8 cellular contexts compared by ENCODE assay signal in genomic region chr15:74545776-74546656, GRCh38. TPM values are rescaled to one million over a fixed set of nuclear protein-coding genes. Genes with fewer than 3 reads are reported as not detected.
DNase-seq lines count a peak whose midpoint lies in the region; ATAC-seq and TF ChIP-seq lines count a peak whose summit lies in the region.

No MANE protein-coding gene starts in this region.

- H3K4me1 Mint-ChIP-seq in GM23338, result peaks cover 44% of the 10 kb centered on the region

- peaks cover 99% of the 10 kb centered on the region for H3K79me2 ChIP-seq in GM23338 (replicated peaks; ENCODE audit: insufficient read depth)

- TF ChIP-seq CTCF in GM23338 (conservative IDR thresholded peaks at IDR 0.05; ENCODE audit: low read depth in 2 of 2), result no peak
- peak; percentile 50 for TF ChIP-seq CTCF in RWPE2 (IDR thresholded peaks at IDR 0.05; ENCODE audit: poor library complexity, severe bottlenecking)

- H3K4me1 ChIP-seq in GM23338 (ENCODE audit: insufficient read depth) (peaks cover 36% of the 10 kb centered on the region), RWPE2 (ENCODE audit: insufficient read depth, poor library complexity, severe bottlenecking) (peaks cover 33% of the 10 kb centered on the region), subcutaneous abdominal adipose tissue (ENCODE audit: control insufficient read depth in 5 of 5, insufficient read depth in 5 of 5, low read length in 5 of 5) (peaks cover 8 to 58% (median 54%) of the 10 kb centered on the region in 5 donors)

- peaks cover 65% of the 10 kb centered on the region for H4K20me1 ChIP-seq in GM23338 (replicated peaks; ENCODE audit: insufficient read depth)

- H3K4me3 ChIP-seq in GM23338 (0 out of 2 replicates have a peak overlapping the region, but pooled peaks have one; percentile 14), RWPE2 (ENCODE audit: severe bottlenecking) (no peak overlapping the region), subcutaneous abdominal adipose tissue (ENCODE audit: low read depth in 1 of 5, low read length in 5 of 5) (peak overlapping the region in 3 of 5 donors; percentile 32 to 41 (median 38))

- no peak overlapping the region for H2AFZ ChIP-seq in GM23338

- peaks cover 70% of the 10 kb centered on the region for H3K36me3 Mint-ChIP-seq in GM23338 (ENCODE audit: low read depth)

- no peaks in the 10 kb centered on the region for H3K9me2 ChIP-seq in GM23338 (ENCODE audit: insufficient read depth)

- peaks cover 3% of the 10 kb centered on the region for H3K27me3 Mint-ChIP-seq in GM23338 (ENCODE audit: insufficient read depth, low read depth, poor library complexity)

- no peaks in the 10 kb centered on the region for H3K9me3 Mint-ChIP-seq in GM23338

- H3K27ac ChIP-seq in GM23338 (ENCODE audit: low read depth) (0 out of 2 replicates have a peak overlapping the region, but pooled peaks have one; percentile 52), RWPE2 (ENCODE audit: poor library complexity, severe bottlenecking) (peak overlapping the region; percentile 1), subcutaneous abdominal adipose tissue (ENCODE audit: low read depth, low read length) (no peak overlapping the region)

- H3K27me3 ChIP-seq in GM23338 (ENCODE audit: insufficient read depth) (no peaks in the 10 kb centered on the region), RWPE2 (ENCODE audit: insufficient read depth, poor library complexity, severe bottlenecking) (no peaks in the 10 kb centered on the region), subcutaneous abdominal adipose tissue (ENCODE audit: control insufficient read depth in 5 of 5, insufficient read depth in 4 of 5, low read length in 5 of 5) (no peaks in the 10 kb centered on the region)

- H3K9ac ChIP-seq in subcutaneous abdominal adipose tissue (ENCODE audit: low read length in 5 of 5), result no peak overlapping the region

- no peak overlapping the region for H3K27ac Mint-ChIP-seq in GM23338

- H3K36me3 ChIP-seq in GM23338 (ENCODE audit: insufficient read depth), result peaks cover 58% of the 10 kb centered on the region
- peaks cover 53% of the 10 kb centered on the region for H3K36me3 ChIP-seq in RWPE2 (ENCODE audit: low read depth)
- H3K36me3 ChIP-seq in subcutaneous abdominal adipose tissue (ENCODE audit: control insufficient read depth in 5 of 5, insufficient read depth in 5 of 5, low read length in 5 of 5), result peaks cover 0 to 8% (median 2%) of the 10 kb centered on the region in 5 donors

- DNase-seq in DMS79 treated with DMSO at 0.1 percent for 48 hours (lab: John Stamatoyannopoulos, UW), result peak; percentile 91
- peak; percentile 16 for DNase-seq in GM23338 (ENCODE audit: low spot score)
- peak; percentile 99 for DNase-seq in LoVo (ENCODE audit: low spot score)
- DNase-seq in RWPE2 (ENCODE audit: low spot score), result peak; percentile 100
- peak; percentile 90 for DNase-seq in activated T-helper 9 cell treated with anti-CD3 and anti-CD28 coated beads, Interleukin-2, amount 50 U/mL, for 16 hours (ENCODE audit: low read depth)
- peak; percentile 98 for DNase-seq in fibroblast of the conjunctiva (ENCODE audit: low read depth)
- DNase-seq in nucleus accumbens (lab: John Stamatoyannopoulos, UW), result peak; percentile 33 to 99 (median 91)

- H3K9me3 ChIP-seq in RWPE2 (ENCODE audit: severe bottlenecking), result no peaks in the 10 kb centered on the region
- H3K9me3 ChIP-seq in subcutaneous abdominal adipose tissue (ENCODE audit: control insufficient read depth in 5 of 5, low read length in 5 of 5), result no peaks in the 10 kb centered on the region

- no peak overlapping the region for H3K4me3 Mint-ChIP-seq in GM23338

- peak overlapping the region; percentile 39; the same call in 1 of the 2 replicates for H3K4me2 ChIP-seq in GM23338

- H3F3A ChIP-seq in GM23338 (replicated peaks; ENCODE audit: low read depth), result peaks cover 18% of the 10 kb centered on the region; the same call in 1 of the 2 replicates

- no peak for ATAC-seq in GM23338
- peak; percentile 81 for ATAC-seq in RWPE2 (ENCODE audit: low read depth)

TF ChIP-seq in GM23338, 12 proteins besides CTCF, POLR2A, EP300 and RAD21 (continues in another document):
- TF ChIP-seq ETS1 (IDR thresholded peaks at IDR 0.05) (no peak), EZH2 (IDR thresholded peaks at IDR 0.05; ENCODE audit: low read depth, unreplicated experiment) (no peak), CREB1 (CRISPR knock-in tag; IDR thresholded peaks at IDR 0.05; ENCODE audit: low read depth) (no peak), ZNF114 (CRISPR knock-in tag; IDR thresholded peaks at IDR 0.05) (no peak), REST (IDR thresholded peaks at IDR 0.05; ENCODE audit: unreplicated experiment) (no peak), NANOG (IDR thresholded peaks at IDR 0.05; ENCODE audit: borderline replicate concordance) (no peak), STAT1 (IDR thresholded peaks at IDR 0.05; ENCODE audit: unreplicated experiment) (no peak), EZH2phosphoT487 (IDR thresholded peaks at IDR 0.05; ENCODE audit: unreplicated experiment) (no peak), ZNF331 (CRISPR knock-in tag; IDR thresholded peaks at IDR 0.05; ENCODE audit: low read depth) (no peak)

RNA-seq across cellular contexts. Expression of gene ARID3B, which starts 5.0 kb away (rescaled TPM):
- total RNA-seq in GM23338 (2014; rRNA removed; shearing (Covaris generic)), result 114 and 147 TPM in 2 replicates
- polyA plus RNA-seq in GM23338 (2016; fragmentation: Nextera tagmentation; extraction: Ambion mirVana), result 65.5 and 72.8 TPM in 2 replicates

Comparison
In these comparisons a context has a peak if more than half of its experiments do, and no peak if none do; other contexts are left out.
1. DNase-seq: peak in every context shown above with its lines; median percentile 100 in RWPE2; 99 in LoVo; 98 in fibroblast of the conjunctiva; 91 in DMS79 treated with DMSO at 0.1 percent for 48 hours; 91 in nucleus accumbens; 90 in activated T-helper 9 cell treated with anti-CD3 and anti-CD28 coated beads, Interleukin-2, amount 50 U/mL, for 16 hours; 16 in GM23338.